ENCODE assay signal across 1 cellular context in the genomic region with DNA sequence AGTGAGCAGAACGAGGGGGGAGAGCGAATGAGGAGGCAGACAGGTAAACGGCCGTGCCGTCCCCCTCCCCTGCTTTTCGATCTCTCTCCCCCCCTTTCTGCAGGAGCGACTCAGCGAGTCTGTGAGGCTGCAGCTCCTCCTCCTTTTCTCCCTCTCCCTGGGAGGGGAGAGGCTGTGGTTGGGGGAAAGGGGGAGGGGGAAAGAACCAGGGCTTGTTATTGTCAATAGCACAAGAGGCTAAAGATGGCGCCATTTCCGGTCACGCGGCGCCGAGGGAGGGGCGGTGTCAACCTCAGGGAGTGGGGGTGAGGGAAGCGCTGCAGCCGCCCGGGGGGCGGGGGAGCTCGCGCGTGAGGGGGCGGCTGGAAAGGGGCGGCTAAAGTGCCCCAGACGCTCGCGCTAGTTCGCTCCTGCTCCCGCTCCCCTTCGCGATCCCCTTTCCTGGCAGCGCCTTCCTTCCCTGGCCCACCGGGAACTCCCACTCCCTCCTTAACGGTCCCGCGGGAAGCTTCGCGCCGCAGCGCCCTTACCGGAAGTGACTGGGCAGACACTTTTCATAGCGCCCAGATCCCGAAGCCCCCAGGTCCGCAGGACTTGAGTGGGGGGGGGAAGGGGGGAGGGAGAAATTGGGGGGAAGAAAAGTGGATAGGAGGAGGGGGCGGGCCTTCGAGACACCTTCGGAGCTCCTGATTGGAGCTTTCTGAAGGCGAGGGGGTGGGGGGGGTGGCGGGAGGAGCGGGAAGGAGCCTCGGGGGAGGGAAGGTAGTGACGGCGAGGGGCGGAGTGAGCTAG.
TF ChIP-seq lines count a peak whose summit lies in the region.

A gene (minus strand): TSS at position 121 of the 792 bp plus-strand sequence. CDS start 324 bp downstream, outside the sequence.

TF ChIP-seq in HepG2, 621 proteins besides CTCF, POLR2A, EP300 and RAD21 (continued from another document):
- TF ChIP-seq, protein P1, sequence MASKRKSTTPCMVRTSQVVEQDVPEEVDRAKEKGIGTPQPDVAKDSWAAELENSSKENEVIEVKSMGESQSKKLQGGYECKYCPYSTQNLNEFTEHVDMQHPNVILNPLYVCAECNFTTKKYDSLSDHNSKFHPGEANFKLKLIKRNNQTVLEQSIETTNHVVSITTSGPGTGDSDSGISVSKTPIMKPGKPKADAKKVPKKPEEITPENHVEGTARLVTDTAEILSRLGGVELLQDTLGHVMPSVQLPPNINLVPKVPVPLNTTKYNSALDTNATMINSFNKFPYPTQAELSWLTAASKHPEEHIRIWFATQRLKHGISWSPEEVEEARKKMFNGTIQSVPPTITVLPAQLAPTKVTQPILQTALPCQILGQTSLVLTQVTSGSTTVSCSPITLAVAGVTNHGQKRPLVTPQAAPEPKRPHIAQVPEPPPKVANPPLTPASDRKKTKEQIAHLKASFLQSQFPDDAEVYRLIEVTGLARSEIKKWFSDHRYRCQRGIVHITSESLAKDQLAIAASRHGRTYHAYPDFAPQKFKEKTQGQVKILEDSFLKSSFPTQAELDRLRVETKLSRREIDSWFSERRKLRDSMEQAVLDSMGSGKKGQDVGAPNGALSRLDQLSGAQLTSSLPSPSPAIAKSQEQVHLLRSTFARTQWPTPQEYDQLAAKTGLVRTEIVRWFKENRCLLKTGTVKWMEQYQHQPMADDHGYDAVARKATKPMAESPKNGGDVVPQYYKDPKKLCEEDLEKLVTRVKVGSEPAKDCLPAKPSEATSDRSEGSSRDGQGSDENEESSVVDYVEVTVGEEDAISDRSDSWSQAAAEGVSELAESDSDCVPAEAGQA (IDR thresholded peaks at IDR 0.05; ENCODE audit: low read depth): 0 out of 2 replicates have a peak, but pooled peaks have one; percentile 21
- TF ChIP-seq, protein P1 (CRISPR knock-in tag; IDR thresholded peaks at IDR 0.05; ENCODE audit: borderline replicate concordance): no peak
- TF ChIP-seq MAZ (IDR thresholded peaks at IDR 0.05; ENCODE audit: borderline replicate concordance, low read depth, low read length): peak; percentile 93; the same call in 1 of the 2 replicates
- TF ChIP-seq MAZ (CRISPR knock-in tag; IDR thresholded peaks at IDR 0.05; ENCODE audit: low read depth): peak; percentile 83
- TF ChIP-seq ZC3H4 (CRISPR knock-in tag; IDR thresholded peaks at IDR 0.05; ENCODE audit: borderline replicate concordance): no peak
TF ChIP-seq in HepG2: peak in this region for 83.
